ENCODE assay signal across 30 cellular contexts in genomic region chr9:100584951-100585350, GRCh38. TPM values are rescaled to one million over a fixed set of nuclear protein-coding genes. Genes with fewer than 3 reads are reported as not detected.
"Had no signal": no experiment of that assay in that cellular context is flagged by ENCODE, and none has a peak within 500 bp of the region (broad histone marks: within the 10 kb centered on the region; RNA-seq: fewer than 3 reads in every experiment).

No MANE protein-coding gene starts in this region.

- H3K4me3 ChIP-seq: ascending aorta, cardiac muscle cell had no signal

- H3K9me3 ChIP-seq: ascending aorta had no signal

- FAIRE-seq: bronchial epithelial cell, TTC549 had no signal

- ATAC-seq: activated CD4-positive, alpha-beta T cell treated with anti-CD3 and anti-CD28 coated beads for 36 hours; activated CD8-positive, alpha-beta memory T cell treated with anti-CD3 and anti-CD28 coated beads, Interleukin-2, amount 10 ng/mL, durations not matched to agents 7 days and 5 days; activated CD8-positive, alpha-beta T cell treated with anti-CD3 and anti-CD28 coated beads, Interleukin-2, amount 10 ng/mL, durations not matched to agents 7 days and 5 days; activated naive CD8-positive, alpha-beta T cell treated with anti-CD3 and anti-CD28 coated beads, Interleukin-2, amount 50 U/mL, for 24 hours had no signal

- H3K27ac ChIP-seq: ascending aorta, cardiac muscle cell, VCaP had no signal

- H3K36me3 ChIP-seq: ascending aorta, cardiac muscle cell had no signal

- H3K27me3 ChIP-seq: ascending aorta, cardiac muscle cell had no signal

- DNase-seq: activated B cell treated with CpG ODN at 0.5 μM for 24 hours; activated CD4-positive, alpha-beta memory T cell treated with anti-CD3 and anti-CD28 coated beads, Interleukin-2, amount 10 ng/mL, durations not matched to agents 7 days and 5 days; activated CD4-positive, alpha-beta T cell treated with anti-CD3 and anti-CD28 coated beads for 36 hours; activated CD4-positive, alpha-beta T cell treated with anti-CD3 and anti-CD28 coated beads for 48 hours; activated CD4-positive, alpha-beta T cell treated with anti-CD3 and anti-CD28 coated beads, Interleukin-2, amount 10 ng/mL, durations not matched to agents 7 days and 5 days; activated CD4-positive, alpha-beta T cell treated with anti-CD3 and anti-CD28 coated beads, Interleukin-2, amount 50 U/mL, for 48 hours; activated CD4-positive, CD25-positive, alpha-beta regulatory T cell treated with anti-CD3 and anti-CD28 coated beads, Interleukin-2, amount 50 U/mL, for 72 hours; activated CD8-positive, alpha-beta memory T cell treated with anti-CD3 and anti-CD28 coated beads for 24 hours; activated CD8-positive, alpha-beta memory T cell treated with anti-CD3 and anti-CD28 coated beads, Interleukin-2, amount 10 ng/mL, durations not matched to agents 7 days and 5 days; activated CD8-positive, alpha-beta memory T cell treated with anti-CD3 and anti-CD28 coated beads, Interleukin-2, amount 50 U/mL, for 48 hours; activated CD8-positive, alpha-beta T cell treated with anti-CD3 and anti-CD28 coated beads, Interleukin-2, amount 10 ng/mL, durations not matched to agents 7 days and 5 days; activated effector memory CD4-positive, alpha-beta T cell treated with Interleukin-2 at 50 U/mL for 16 hours; activated gamma-delta T cell; activated naive CD4-positive, alpha-beta T cell treated with anti-CD3 and anti-CD28 coated beads, Interleukin-2, amount 10 ng/mL, durations not matched to agents 7 days and 5 days; activated naive CD4-positive, alpha-beta T cell treated with Interleukin-2 at 50 U/mL for 16 hours; activated naive CD8-positive, alpha-beta T cell treated with anti-CD3 and anti-CD28 coated beads, Interleukin-2, amount 10 ng/mL, durations not matched to agents 7 days and 5 days; activated naive CD8-positive, alpha-beta T cell treated with anti-CD3 and anti-CD28 coated beads, Interleukin-2, amount 50 U/mL, for 24 hours; activated T-cell treated with anti-CD3 and anti-CD28 coated beads, Interleukin-2, amount 50 U/mL, for 24 hours; activated T-cell treated with anti-CD3 and anti-CD28 coated beads, Interleukin-2, amount 50 U/mL, for 48 hours; amygdala; anterior cingulate cortex; caudate nucleus; cerebellar nuclear complex; T-helper 2 cell; T-helper 9 cell had no signal

RNA-seq across cellular contexts. Expression of gene CAVIN4, which starts 7.1 kb away (rescaled TPM):
- total RNA-seq: ascending aorta had no signal
